In genomic region chr17:29664743-29665479, GRCh38 we compare ENCODE assay signal across 10 cellular contexts. TPM values are rescaled to one million over a fixed set of nuclear protein-coding genes. Genes with fewer than 3 reads are reported as not detected.
DNase-seq lines count a peak whose midpoint lies in the region; ATAC-seq, FAIRE-seq and TF ChIP-seq lines count a peak whose summit lies in the region.
"Had no signal": no experiment of that assay in that cellular context is flagged by ENCODE, and none has a peak within 500 bp of the region (broad histone marks: within the 10 kb centered on the region; RNA-seq: fewer than 3 reads in every experiment).

No MANE protein-coding gene starts in this region.

- ATAC-seq in activated CD4-positive, CD25-positive, alpha-beta regulatory T cell treated with anti-CD3 and anti-CD28 coated beads, Interleukin-2, amount 50 U/mL, for 24 hours = peak; percentile 92 to 96
- ATAC-seq in HepG2 (no peak), GM19395 (IDR thresholded peaks at IDR 0.05; ENCODE audit: unreplicated experiment) (no peak)

- peaks cover 28% of the 10 kb centered on the region for H3K36me3 Mint-ChIP-seq in endothelial cell (ENCODE audit: low read depth, unreplicated experiment)

- no peak overlapping the region for H3K4me3 Mint-ChIP-seq in endothelial cell (ENCODE audit: unreplicated experiment)

- H3K4me1 ChIP-seq in OCI-LY7 (ENCODE audit: insufficient read depth, low read length, poor library complexity, severe bottlenecking) (peaks cover 10% of the 10 kb centered on the region), HepG2 (ENCODE audit: insufficient read depth, low read length) (peaks cover 33% of the 10 kb centered on the region)

- intact Hi-C loops in OCI-LY7 (cut with micrococcal nuclease; ENCODE audit: unreplicated experiment) (no loop called here), HepG2 (cut with micrococcal nuclease; ENCODE audit: unreplicated experiment) (no loop called here)

- H3K27ac Mint-ChIP-seq in endothelial cell (ENCODE audit: unreplicated experiment) = peak overlapping the region; percentile 52

- POLR2A ChIA-PET in OCI-LY7 (lab: Charles Lee) (interaction anchor here (0.9 to 2.2 kb wide), 3 partner anchors 9 to 17 kb away, joined by 4 to 11 read pairs (median 4); no protein-coding TSS in a partner anchor), HepG2 (lab: Yijun Ruan, JAX) (no interaction called here)

- H3K27me3 Mint-ChIP-seq in endothelial cell (ENCODE audit: unreplicated experiment) = peaks cover 3% of the 10 kb centered on the region

- in situ Hi-C loops in HepG2 (cut with HindIII; ENCODE audit: extremely low pct_ligation_motif_present, low pct_unique_long_range_greater_than_20kb) = no loop called here

- DNase-seq in activated CD4-positive, CD25-positive, alpha-beta regulatory T cell treated with anti-CD3 and anti-CD28 coated beads, Interleukin-2, amount 50 U/mL, for 72 hours = no peak
- DNase-seq in OCI-LY7 (ENCODE audit: low spot score) (no peak), endothelial cell (ENCODE audit: low spot score) (no peak), HepG2 (ENCODE audit: low spot score) (no peak)
- no peak for DNase-seq in activated CD4-positive, alpha-beta T cell treated with anti-CD3 and anti-CD28 coated beads, Interleukin-2, amount 50 U/mL, for 1 hour
- DNase-seq: NCI-H1436 treated with DMSO at 0.1 percent for 48 hours, T-helper 9 cell had no signal

- TF ChIP-seq EP300 in HepG2 (IDR thresholded peaks at IDR 0.05; ENCODE audit: low read depth in 2 of 2, low read length in 2 of 2) (no peak), HepG2 (CRISPR knock-in tag; IDR thresholded peaks at IDR 0.05; ENCODE audit: borderline replicate concordance) (no peak)

- H3K27me3 ChIP-seq in HepG2 (ENCODE audit: control insufficient read depth in 1 of 2, insufficient read depth in 2 of 2, low read length in 2 of 2) = no peaks in the 10 kb centered on the region

- H3K27ac ChIP-seq in OCI-LY7 (ENCODE audit: low read depth, low read length, poor library complexity, severe bottlenecking) (peak overlapping the region; percentile 8), skin epidermis (peak overlapping the region in 13 of 21 experiments; percentile 6 to 70 (median 56)), HepG2 (ENCODE audit: extremely low read length, insufficient read depth, low read length) (no peak overlapping the region)

- WGBS in HepG2 (ENCODE audit: low lambda C conversion rate) = 88% methylated on average over 2 of the region's 2 CpGs

- H3K9me2 ChIP-seq in OCI-LY7 (ENCODE audit: insufficient read depth, low read length) = no peaks in the 10 kb centered on the region

- CTCF ChIA-PET in OCI-LY7 (lab: Charles Lee; ENCODE audit: unreplicated experiment) (no interaction called here), HepG2 (lab: Yijun Ruan, JAX; ENCODE audit: low intra/inter-chr PET ratio, low total read pairs) (no interaction called here)

- TF ChIP-seq CTCF in OCI-LY7 (conservative IDR thresholded peaks at IDR 0.05; ENCODE audit: low read length) (no peak), endothelial cell (IDR thresholded peaks at IDR 0.05; ENCODE audit: unreplicated experiment) (no peak), HepG2 (CRISPR knock-in tag; IDR thresholded peaks at IDR 0.05) (no peak)

- H3K9ac ChIP-seq in HepG2 (ENCODE audit: insufficient read depth, low read depth, low read length) = no peak overlapping the region

- no peak for TF ChIP-seq POLR2A in HepG2 (IDR thresholded peaks at IDR 0.05; ENCODE audit: insufficient read depth in 1 of 2, low read depth in 2 of 2, low read length in 2 of 2)

- no peak overlapping the region for H3K4me2 ChIP-seq in OCI-LY7 (ENCODE audit: low read length)
- no peak overlapping the region for H3K4me2 ChIP-seq in HepG2 (ENCODE audit: low read depth, low read length)

- no peak overlapping the region for H3K4me3 ChIP-seq in OCI-LY7 (ENCODE audit: low read depth, low read length, poor library complexity, severe bottlenecking)
- no peak overlapping the region for H3K4me3 ChIP-seq in skin epidermis
- no peak overlapping the region for H3K4me3 ChIP-seq in HepG2 (replicated peaks in 1 of 3; ENCODE audit: insufficient read depth in 1 of 3, low read depth in 2 of 3, low read length in 3 of 3)

- no peaks in the 10 kb centered on the region for H3K79me2 ChIP-seq in OCI-LY7 (ENCODE audit: insufficient read depth, low read depth, low read length)
- H3K79me2 ChIP-seq in HepG2 (ENCODE audit: insufficient read depth, low read length) = no peaks in the 10 kb centered on the region

- H3K36me3 ChIP-seq in OCI-LY7 (ENCODE audit: insufficient read depth, low read length) (peaks cover 83% of the 10 kb centered on the region), HepG2 (replicated peaks in 1 of 2; ENCODE audit: control insufficient read depth in 1 of 2, insufficient read depth in 2 of 2, low read length in 2 of 2) (peaks cover 2 to 4% of the 10 kb centered on the region in 2 experiments)

- H3K9me3 ChIP-seq in OCI-LY7 (ENCODE audit: low read length) (no peaks in the 10 kb centered on the region), HepG2 (ENCODE audit: low read length) (no peaks in the 10 kb centered on the region)

- no peak for TF ChIP-seq RAD21 in HepG2 (CRISPR knock-in tag; IDR thresholded peaks at IDR 0.05)

- no peak overlapping the region for H2AFZ ChIP-seq in OCI-LY7 (ENCODE audit: low read length)
- H2AFZ ChIP-seq in HepG2 (ENCODE audit: low read length) = no peak overlapping the region

- peaks cover 41% of the 10 kb centered on the region for H3K4me1 Mint-ChIP-seq in endothelial cell (ENCODE audit: unreplicated experiment)

- H3K9me3 Mint-ChIP-seq in endothelial cell (ENCODE audit: unreplicated experiment) = no peaks in the 10 kb centered on the region

- H4K20me1 ChIP-seq in OCI-LY7 (ENCODE audit: insufficient read depth, low read length) (no peaks in the 10 kb centered on the region), HepG2 (ENCODE audit: insufficient read depth, low read length) (no peaks in the 10 kb centered on the region)

- BruUV-seq in OCI-LY7 (replicated peaks; lab: Mats Ljungman, UMichigan) (no TSS peak), HepG2 (replicated peaks; lab: Mats Ljungman, UMichigan) (no TSS peak)

- FAIRE-seq in HepG2 (lab: Jason Lieb, UNC) = no peak

TF ChIP-seq in HepG2, 621 proteins besides CTCF, POLR2A, EP300 and RAD21 (continues in another document):
- TF ChIP-seq ATF7 (IDR thresholded peaks at IDR 0.05) = no peak
- no peak for TF ChIP-seq ATF7 (CRISPR knock-in tag; IDR thresholded peaks at IDR 0.05)
- no peak for TF ChIP-seq ARHGAP35 (CRISPR knock-in tag; IDR thresholded peaks at IDR 0.05; ENCODE audit: borderline replicate concordance)
- no peak for TF ChIP-seq HHEX (CRISPR knock-in tag; IDR thresholded peaks at IDR 0.05)
- TF ChIP-seq SMAD9 (CRISPR knock-in tag; IDR thresholded peaks at IDR 0.05) = no peak
- TF ChIP-seq TP53 (CRISPR knock-in tag; conservative IDR thresholded peaks at IDR 0.05) = no peak
- no peak for TF ChIP-seq RBFOX2 (IDR thresholded peaks at IDR 0.05; ENCODE audit: low read depth, low read length)
- no peak for TF ChIP-seq RCOR2 (CRISPR knock-in tag; IDR thresholded peaks at IDR 0.05)
- TF ChIP-seq, protein P1, sequence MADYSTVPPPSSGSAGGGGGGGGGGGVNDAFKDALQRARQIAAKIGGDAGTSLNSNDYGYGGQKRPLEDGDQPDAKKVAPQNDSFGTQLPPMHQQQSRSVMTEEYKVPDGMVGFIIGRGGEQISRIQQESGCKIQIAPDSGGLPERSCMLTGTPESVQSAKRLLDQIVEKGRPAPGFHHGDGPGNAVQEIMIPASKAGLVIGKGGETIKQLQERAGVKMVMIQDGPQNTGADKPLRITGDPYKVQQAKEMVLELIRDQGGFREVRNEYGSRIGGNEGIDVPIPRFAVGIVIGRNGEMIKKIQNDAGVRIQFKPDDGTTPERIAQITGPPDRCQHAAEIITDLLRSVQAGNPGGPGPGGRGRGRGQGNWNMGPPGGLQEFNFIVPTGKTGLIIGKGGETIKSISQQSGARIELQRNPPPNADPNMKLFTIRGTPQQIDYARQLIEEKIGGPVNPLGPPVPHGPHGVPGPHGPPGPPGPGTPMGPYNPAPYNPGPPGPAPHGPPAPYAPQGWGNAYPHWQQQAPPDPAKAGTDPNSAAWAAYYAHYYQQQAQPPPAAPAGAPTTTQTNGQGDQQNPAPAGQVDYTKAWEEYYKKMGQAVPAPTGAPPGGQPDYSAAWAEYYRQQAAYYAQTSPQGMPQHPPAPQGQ (CRISPR knock-in tag; IDR thresholded peaks at IDR 0.05; ENCODE audit: borderline replicate concordance) = no peak

RNA-seq across cellular contexts. Expression of gene CORO6, which starts 42.2 kb away (rescaled TPM):
- total RNA-seq in OCI-LY7 (2014; rRNA removed; shearing (Covaris generic)) = 3.9 and 5.9 TPM in 2 replicates
- total RNA-seq in OCI-LY7 (2022) (6.2 and 7.5 TPM in 2 replicates), endothelial cell (ENCODE audit: unreplicated experiment) (13.0 TPM), HepG2 (2016; rRNA removed; fragmentation: Illumina TruSeq; extraction: Trizol) (0.42 TPM in 1 of 2 replicates, not detected in the other)
- total RNA-seq in HepG2 (2016; cell fraction: cytosol; rRNA removed; fragmentation: Illumina TruSeq; extraction: Trizol; ENCODE audit: low read depth) = 0.10 TPM in 1 of 2 replicates, not detected in the other
- 0.15 and 0.39 TPM in 2 replicates for total RNA-seq in HepG2 (2016; cell fraction: insoluble cytoplasmic fraction; rRNA removed; fragmentation: Illumina TruSeq; extraction: Trizol)
- total RNA-seq in HepG2 (2016; cell fraction: membrane; rRNA removed; fragmentation: Illumina TruSeq; extraction: Trizol) = 0.14 TPM in 1 of 2 replicates, not detected in the other
- 0.38 and 0.71 TPM in 2 replicates for total RNA-seq in HepG2 (2016; cell fraction: nucleus; rRNA removed; fragmentation: Illumina TruSeq; extraction: Trizol)
- polyA plus RNA-seq in HepG2 (2011; rRNA removed) = 0.82 and 1.2 TPM in 2 replicates
- 0.20 and 0.22 TPM in 2 replicates for polyA plus RNA-seq in HepG2 (2011; cell fraction: cytosol; rRNA removed)
- polyA plus RNA-seq in HepG2 (2011; cell fraction: nucleus; rRNA removed) = 10.2 and 12.8 TPM in 2 replicates
- 0.16 and 0.25 TPM in 2 replicates for polyA plus RNA-seq in HepG2 (2012)
- polyA plus RNA-seq in HepG2 (2016; cell fraction: cytosol; fragmentation: Illumina TruSeq; extraction: Trizol; ENCODE audit: low read depth) = 0.12 TPM in 1 of 2 replicates, not detected in the other
- polyA plus RNA-seq in HepG2 (2016; cell fraction: insoluble cytoplasmic fraction; fragmentation: Illumina TruSeq; extraction: Trizol; ENCODE audit: low read depth) = 0.20 TPM in 1 of 2 replicates, not detected in the other
- not detected in 2 replicates for polyA plus RNA-seq in HepG2 (2016; cell fraction: membrane; fragmentation: Illumina TruSeq; extraction: Trizol; ENCODE audit: low read depth)
- 0.96 and 2.4 TPM in 2 replicates for polyA plus RNA-seq in HepG2 (2016; cell fraction: nucleus; fragmentation: Illumina TruSeq; extraction: Trizol; ENCODE audit: insufficient read depth, low read depth)
- 4.6 TPM in 1 of 2 replicates, not detected in the other for polyA minus RNA-seq in HepG2 (2011; rRNA and poly(A)+ RNA removed; ENCODE audit: low replicate concordance)
- polyA minus RNA-seq in HepG2 (2011; cell fraction: cytosol; rRNA and poly(A)+ RNA removed) = not detected in 2 replicates
- 0.50 and 0.52 TPM in 2 replicates for polyA minus RNA-seq in HepG2 (2011; cell fraction: nucleus; rRNA and poly(A)+ RNA removed)

Comparison
In these comparisons a context has a peak if more than half of its experiments do, and no peak if none do; other contexts are left out.
1. ATAC-seq: peak in activated CD4-positive, CD25-positive, alpha-beta regulatory T cell treated with anti-CD3 and anti-CD28 coated beads, Interleukin-2, amount 50 U/mL, for 24 hours (2 of 2); none in HepG2 (single experiment) and GM19395 (single experiment).